ENCODE assay signal across 13 cellular contexts in the genomic region with DNA sequence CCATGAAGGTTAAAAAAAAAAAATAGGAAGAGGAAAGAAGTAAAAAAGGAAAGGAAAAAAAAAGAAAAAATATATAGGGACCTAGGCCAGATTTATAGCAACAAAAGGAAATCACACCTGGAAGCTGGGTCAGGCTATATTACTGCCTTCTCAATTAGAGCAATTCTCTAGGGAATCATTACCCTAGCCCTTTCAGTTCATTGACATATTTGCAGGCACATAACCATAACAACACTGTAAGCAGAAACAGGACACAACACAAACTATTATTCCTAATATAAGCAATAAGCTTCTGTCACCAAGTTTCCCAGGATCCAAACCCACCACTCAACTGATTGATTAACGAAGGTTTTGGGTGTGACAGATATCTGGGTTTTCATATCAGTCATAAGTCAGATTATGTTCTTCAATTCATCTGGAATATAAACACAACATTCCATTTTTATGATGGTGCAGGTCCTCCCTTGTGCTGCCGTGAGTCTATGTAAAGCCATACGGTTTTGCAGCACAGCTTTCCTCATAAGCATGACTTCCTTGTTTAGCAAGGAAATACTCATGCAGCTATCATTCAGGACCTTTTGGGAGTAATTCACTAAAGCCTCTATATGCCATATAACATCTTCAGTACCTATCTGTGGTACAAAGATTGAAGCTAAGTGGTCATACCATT. TPM values are rescaled to one million over a fixed set of nuclear protein-coding genes. Genes with fewer than 3 reads are reported as not detected.
A peak's percentile ranks its signal among the peaks of the same experiment; 100 is the strongest.
DNase-seq lines count a peak whose midpoint lies in the region; TF ChIP-seq lines count a peak whose summit lies in the region.
"Had no signal": no experiment of that assay in that cellular context is flagged by ENCODE, and none has a peak within 500 bp of the region (broad histone marks: within the 10 kb centered on the region; RNA-seq: fewer than 3 reads in every experiment).

No MANE protein-coding gene starts in this region.

- TF ChIP-seq CTCF in chondrocyte (IDR thresholded peaks at IDR 0.05), result no peak
- no peak for TF ChIP-seq CTCF in neural crest cell (conservative IDR thresholded peaks at IDR 0.05)
- TF ChIP-seq CTCF in colonic mucosa (IDR thresholded peaks at IDR 0.05), result no peak

- H3K27ac Mint-ChIP-seq in chondrocyte (ENCODE audit: unreplicated experiment) (peak overlapping the region; percentile 62), neural crest cell (ENCODE audit: unreplicated experiment) (no peak overlapping the region)

- H3K4me3 ChIP-seq in colonic mucosa, result no peak overlapping the region
- H3K4me3 ChIP-seq: ascending aorta, pancreas, tibial artery had no signal

- no peaks in the 10 kb centered on the region for H3K36me3 ChIP-seq in colonic mucosa
- H3K36me3 ChIP-seq: tibial artery had no signal

- H3K27ac ChIP-seq in colonic mucosa, result no peak overlapping the region
- H3K27ac ChIP-seq: ascending aorta, HL-60, pancreas, tibial artery had no signal

- peak; percentile 84 for DNase-seq in EL
- peak; percentile 5 for DNase-seq in NCI-H1105 (lab: John Stamatoyannopoulos, UW)
- DNase-seq in chondrocyte (ENCODE audit: low spot score), result no peak
- no peak for DNase-seq in neural crest cell (ENCODE audit: low read depth, low spot score)
- DNase-seq in hypothalamus (lab: John Stamatoyannopoulos, UW), result no peak
- DNase-seq in NCI-H2196 (lab: John Stamatoyannopoulos, UW; ENCODE audit: unreplicated experiment), result no peak
- no peak for DNase-seq in colonic mucosa
- DNase-seq: activated T-cell treated with anti-CD3 and anti-CD28 coated beads, Interleukin-2, amount 50 U/mL, for 1 hour; NCI-H187; pancreas; tibial artery had no signal

- intact Hi-C loops in colonic mucosa (cut with DNase I), result loop anchor here (10.0 kb wide), 1 partner anchor 69 kb away; a partner anchor contains a TSS

- H3K27me3 Mint-ChIP-seq in chondrocyte (ENCODE audit: low read depth) (no peaks in the 10 kb centered on the region), neural crest cell (ENCODE audit: low read depth) (no peaks in the 10 kb centered on the region)

- peaks cover 54% of the 10 kb centered on the region for H3K4me1 Mint-ChIP-seq in chondrocyte (ENCODE audit: low read depth)
- H3K4me1 Mint-ChIP-seq in neural crest cell, result peaks cover 46% of the 10 kb centered on the region

- no peak overlapping the region for H3K4me3 Mint-ChIP-seq in chondrocyte (ENCODE audit: unreplicated experiment)
- H3K4me3 Mint-ChIP-seq in neural crest cell, result peak overlapping the region; percentile 66

- H3K9me3 Mint-ChIP-seq in chondrocyte (ENCODE audit: low read depth) (no peaks in the 10 kb centered on the region), neural crest cell (no peaks in the 10 kb centered on the region)

- peaks cover 10% of the 10 kb centered on the region for H3K36me3 Mint-ChIP-seq in chondrocyte (ENCODE audit: low read depth)
- peaks cover 15% of the 10 kb centered on the region for H3K36me3 Mint-ChIP-seq in neural crest cell (ENCODE audit: low read depth)

- H3K9ac ChIP-seq in colonic mucosa (ENCODE audit: low read depth in 2 of 2, low read length in 2 of 2), result no peak overlapping the region

- H3K27me3 ChIP-seq in colonic mucosa, result no peaks in the 10 kb centered on the region
- H3K27me3 ChIP-seq: ascending aorta, pancreas, tibial artery had no signal

- H3K9me3 ChIP-seq in colonic mucosa, result no peaks in the 10 kb centered on the region
- H3K9me3 ChIP-seq: ascending aorta, pancreas, tibial artery had no signal

- H3K4me1 ChIP-seq in colonic mucosa, result peaks cover 4% of the 10 kb centered on the region

RNA-seq across cellular contexts. Expression of a gene that starts 4.2 kb away (rescaled TPM):
- total RNA-seq in chondrocyte (48.9 to 57.2 TPM (median 52.9 TPM) in 3 replicates), neural crest cell (79.6 and 84.6 TPM in 2 replicates), colonic mucosa (10 to 100 TPM; 19.7 to 23.6 TPM)

Comparison
In these comparisons a context has a peak if more than half of its experiments do, and no peak if none do; other contexts are left out.
1. DNase-seq: peak in EL (single experiment) and NCI-H1105 (single experiment); none in chondrocyte (single experiment), neural crest cell (single experiment), hypothalamus (0 of 51), NCI-H2196 (single experiment) and colonic mucosa (single experiment).